Comparison of ENCODE assay signal across 8 cellular contexts in genomic region chr15:91855241-91855640, GRCh38. TPM values are rescaled to one million over a fixed set of nuclear protein-coding genes. Genes with fewer than 3 reads are reported as not detected.
DNase-seq lines count a peak whose midpoint lies in the region; ATAC-seq, FAIRE-seq and TF ChIP-seq lines count a peak whose summit lies in the region.

No MANE protein-coding gene starts in this region.

- H4K91ac ChIP-seq in H1 (replicated peaks; ENCODE audit: insufficient read length, low read length): no peak overlapping the region

- TF ChIP-seq CTCF in SK-N-SH (IDR thresholded peaks at IDR 0.05) (no peak), OCI-LY1 (IDR thresholded peaks at IDR 0.05; ENCODE audit: low read length) (no peak), H1 (IDR thresholded peaks at IDR 0.05; ENCODE audit: control extremely low read depth in 1 of 3, insufficient read depth in 1 of 3, low read depth in 1 of 3, low read length in 3 of 3) (no peak), progenitor cell of endocrine pancreas (IDR thresholded peaks at IDR 0.05; ENCODE audit: unreplicated experiment) (no peak)

- H3K9ac ChIP-seq in SK-N-SH (no peak overlapping the region), OCI-LY1 (ENCODE audit: low read length) (peak overlapping the region; percentile 11; the same call in 1 of the 2 replicates), H1 (replicated peaks in 1 of 4; ENCODE audit: extremely low read depth in 1 of 4, low read depth in 3 of 4, low read length in 3 of 4) (no peak overlapping the region)

- no peak overlapping the region for H3K14ac ChIP-seq in H1 (ENCODE audit: insufficient read length)

- H3K4me1 Mint-ChIP-seq in progenitor cell of endocrine pancreas (ENCODE audit: low read depth): peaks cover 12% of the 10 kb centered on the region

- H2AFZ ChIP-seq in SK-N-SH (ENCODE audit: low read depth): no peak overlapping the region
- no peak overlapping the region for H2AFZ ChIP-seq in OCI-LY1 (ENCODE audit: low read length)
- no peak overlapping the region for H2AFZ ChIP-seq in H1 (ENCODE audit: low read length)

- CTCF ChIA-PET in SK-N-SH (lab: Yijun Ruan, JAX): interaction anchor here (0.6 to 9.0 kb wide), 15 partner anchors 8 to 969 kb away, joined by 3 to 112 read pairs (median 4); no protein-coding TSS in a partner anchor
- CTCF ChIA-PET in H1 (lab: Charles Lee; ENCODE audit: partially characterized antibody): interaction anchor here (0.8 to 10.9 kb wide), 18 partner anchors 10 to 553 kb away, joined by 3 to 118 read pairs (median 5); no protein-coding TSS in a partner anchor

- H2BK12ac ChIP-seq in H1 (ENCODE audit: low read depth, low read length): no peak overlapping the region

- H3K56ac ChIP-seq in H1 (replicated peaks; ENCODE audit: insufficient read length, low read depth, low read length): no peak overlapping the region

- no peak overlapping the region for H3K23ac ChIP-seq in H1 (ENCODE audit: insufficient read length)

- TF ChIP-seq RAD21 in SK-N-SH (IDR thresholded peaks at IDR 0.05; ENCODE audit: low read length): no peak
- TF ChIP-seq RAD21 in H1 (IDR thresholded peaks at IDR 0.05 in 1 of 2, conservative IDR thresholded peaks at IDR 0.05 in 1 of 2; ENCODE audit: low read depth in 2 of 2, low read length in 2 of 2): no peak

- no peaks in the 10 kb centered on the region for H3K9me2 ChIP-seq in SK-N-SH
- H3K9me2 ChIP-seq in OCI-LY1 (ENCODE audit: low read depth, low read length): no peaks in the 10 kb centered on the region

- no peak overlapping the region for H3K18ac ChIP-seq in H1 (ENCODE audit: extremely low read depth, low read length)

- no peak for DNase-seq in SK-N-SH
- no peak for DNase-seq in H1 (ENCODE audit: low read depth in 1 of 2, low spot score in 2 of 2)
- DNase-seq in progenitor cell of endocrine pancreas (ENCODE audit: low spot score, unreplicated experiment): no peak
- no peak for DNase-seq in GM19240 (ENCODE audit: insufficient read length, low spot score)
- DNase-seq in cerebellar nuclear complex (lab: John Stamatoyannopoulos, UW): no peak
- no peak for DNase-seq in COLO668 (lab: John Stamatoyannopoulos, UW; ENCODE audit: unreplicated experiment)

- no peak overlapping the region for H2BK5ac ChIP-seq in H1 (ENCODE audit: low read depth, low read length)

- H2AK5ac ChIP-seq in H1 (ENCODE audit: low read depth, low read length): no peak overlapping the region

- H3K4me2 ChIP-seq in SK-N-SH (peak overlapping the region; percentile 83), OCI-LY1 (ENCODE audit: low read length) (peak overlapping the region; percentile 68), H1 (ENCODE audit: insufficient read depth in 1 of 2, low read depth in 2 of 2, low read length in 2 of 2) (peak overlapping the region; percentile 86 to 87)

- H3K9me3 Mint-ChIP-seq in progenitor cell of endocrine pancreas (ENCODE audit: low read depth): no peaks in the 10 kb centered on the region

- H3K27ac ChIP-seq in SK-N-SH (ENCODE audit: low read depth in 2 of 2, low read length in 1 of 2): no peak overlapping the region
- H3K27ac ChIP-seq in OCI-LY1 (ENCODE audit: low read depth, low read length, poor library complexity, severe bottlenecking): peak overlapping the region; percentile 58
- no peak overlapping the region for H3K27ac ChIP-seq in H1 (ENCODE audit: low read depth, low read length)

- H3K27me3 ChIP-seq in SK-N-SH (ENCODE audit: insufficient read depth): no peaks in the 10 kb centered on the region
- H3K27me3 ChIP-seq in OCI-LY1 (ENCODE audit: insufficient read depth, low read length): peaks cover 4% of the 10 kb centered on the region; the same call in 1 of the 2 replicates
- peaks cover 0 to 11% (median 10%) of the 10 kb centered on the region in 4 experiments; a peak in 5 of 7 replicates for H3K27me3 ChIP-seq in H1 (replicated peaks in 1 of 4; ENCODE audit: control insufficient read depth in 3 of 4, extremely low read depth in 1 of 4, insufficient read depth in 3 of 4, low read length in 3 of 4)

- 86% methylated on average over 6 of the region's 6 CpGs for WGBS in SK-N-SH (ENCODE audit: low lambda C conversion rate)
- 73% methylated on average over 6 of the region's 6 CpGs; no CpG with 5 or more reads in 1 of the 2 experiments for WGBS in H1 (ENCODE audit: extremely low coverage in 1 of 2, insufficient coverage in 1 of 2, insufficient read length in 1 of 2, insufficient replicate concordance in 2 of 2, low coverage in 1 of 2, low lambda C conversion rate in 2 of 2, missing lambda C conversion rate in 1 of 2), 2 experiments

- no peak for FAIRE-seq in H1 (lab: Jason Lieb, UNC)

- no peak overlapping the region for H4K5ac ChIP-seq in H1 (ENCODE audit: insufficient read length, low read depth, low read length)

- no peak overlapping the region for H2BK15ac ChIP-seq in H1 (ENCODE audit: low read length)

- POLR2A ChIA-PET in SK-N-SH (lab: Yijun Ruan, JAX): no interaction called here
- POLR2A ChIA-PET in H1 (lab: Charles Lee; ENCODE audit: partially characterized antibody): interaction anchor here (1.5 kb wide), 1 partner anchor 26 kb away, joined by 3 read pairs; no protein-coding TSS in a partner anchor

- H3K9me3 ChIP-seq in SK-N-SH (no peaks in the 10 kb centered on the region), OCI-LY1 (ENCODE audit: low read length) (no peaks in the 10 kb centered on the region), H1 (ENCODE audit: insufficient read depth in 2 of 2, low read depth in 1 of 2, low read length in 1 of 2) (no peaks in the 10 kb centered on the region)

- H2BK20ac ChIP-seq in H1 (ENCODE audit: low read length): no peak overlapping the region

- H3K79me2 ChIP-seq in SK-N-SH (ENCODE audit: insufficient read depth): peaks cover 55% of the 10 kb centered on the region
- no peaks in the 10 kb centered on the region for H3K79me2 ChIP-seq in OCI-LY1 (ENCODE audit: insufficient read depth, low read length)
- H3K79me2 ChIP-seq in H1 (ENCODE audit: control insufficient read depth in 1 of 2, insufficient read depth in 2 of 2, low read length in 2 of 2): peaks cover 0 to 26% of the 10 kb centered on the region in 2 experiments; a peak in 2 of 4 replicates

- H3K27me3 Mint-ChIP-seq in progenitor cell of endocrine pancreas: peaks cover 57% of the 10 kb centered on the region

- peak overlapping the region; percentile 80 to 93 for H3K4me3 ChIP-seq in SK-N-SH (ENCODE audit: low read depth in 2 of 2, low read length in 1 of 2)
- H3K4me3 ChIP-seq in OCI-LY1 (ENCODE audit: low read depth, low read length, poor library complexity, severe bottlenecking): peak overlapping the region; percentile 57
- H3K4me3 ChIP-seq in H1 (ENCODE audit: extremely low read depth in 1 of 4, insufficient read depth in 2 of 4, low read depth in 3 of 4, low read length in 4 of 4): peak overlapping the region in 3 of 4 experiments; percentile 2 to 86 (median 66); a peak in 3 of 8 replicates

- ATAC-seq in SK-N-SH treated with all-trans-retinoic acid at 6 μM for 48 hours: no peak

- H3F3A ChIP-seq in SK-N-SH (replicated peaks; ENCODE audit: insufficient read depth) (peaks cover 7% of the 10 kb centered on the region), OCI-LY1 (ENCODE audit: insufficient read depth, low read length) (no peaks in the 10 kb centered on the region)

- no peaks in the 10 kb centered on the region for H3K36me3 Mint-ChIP-seq in progenitor cell of endocrine pancreas (ENCODE audit: insufficient read depth)

- no peak overlapping the region for H3K4ac ChIP-seq in H1 (replicated peaks; ENCODE audit: insufficient read length, low read depth, low read length)

- H3K4me1 ChIP-seq in SK-N-SH (ENCODE audit: control insufficient read depth in 1 of 2, insufficient read depth in 2 of 2, low read depth in 1 of 2, low read length in 1 of 2) (peaks cover 19 to 29% of the 10 kb centered on the region in 2 experiments), OCI-LY1 (ENCODE audit: insufficient read depth, low read length, severe bottlenecking) (peaks cover 48% of the 10 kb centered on the region), H1 (replicated peaks in 1 of 4; ENCODE audit: control insufficient read depth in 3 of 4, insufficient read depth in 4 of 4, low read length in 3 of 4) (peaks cover 7 to 15% (median 11%) of the 10 kb centered on the region in 4 experiments; a peak in 6 of 7 replicates)

- peaks cover 7% of the 10 kb centered on the region; the same call in 1 of the 2 replicates for H3K23me2 ChIP-seq in H1 (ENCODE audit: low read depth, low read length)

- H2BK120ac ChIP-seq in H1 (replicated peaks; ENCODE audit: low read depth, low read length): no peak overlapping the region

- no peak overlapping the region for H4K8ac ChIP-seq in H1 (ENCODE audit: extremely low read depth, insufficient read depth, low read length)

- H3K79me1 ChIP-seq in H1 (ENCODE audit: low read depth, low read length): peaks cover 3% of the 10 kb centered on the region; the same call in 1 of the 2 replicates

- H4K20me1 ChIP-seq in SK-N-SH (ENCODE audit: insufficient read depth): peaks cover 9% of the 10 kb centered on the region
- no peaks in the 10 kb centered on the region for H4K20me1 ChIP-seq in OCI-LY1 (ENCODE audit: insufficient read depth, low read length)
- H4K20me1 ChIP-seq in H1 (replicated peaks in 1 of 2; ENCODE audit: control insufficient read depth in 1 of 2, insufficient read depth in 2 of 2, low read length in 2 of 2): peaks cover 0 to 3% of the 10 kb centered on the region in 2 experiments

- H3K27ac Mint-ChIP-seq in progenitor cell of endocrine pancreas: no peak overlapping the region

- TF ChIP-seq POLR2A in H1 (IDR thresholded peaks at IDR 0.05; ENCODE audit: control extremely low read depth in 1 of 2, low read depth in 2 of 2, low read length in 2 of 2): no peak

- no peak for TF ChIP-seq EP300 in SK-N-SH (IDR thresholded peaks at IDR 0.05; ENCODE audit: borderline replicate concordance in 1 of 2, low read depth in 1 of 2, low read length in 1 of 2)
- TF ChIP-seq EP300 in H1 (IDR thresholded peaks at IDR 0.05; ENCODE audit: borderline replicate concordance in 1 of 2, low read depth in 2 of 2, low read length in 2 of 2): no peak

- peak overlapping the region; percentile 71 for H3K4me3 Mint-ChIP-seq in progenitor cell of endocrine pancreas (ENCODE audit: low read depth)

- H3K36me3 ChIP-seq in SK-N-SH (replicated peaks in 1 of 2; ENCODE audit: control insufficient read depth in 1 of 2, insufficient read depth in 2 of 2, low read length in 1 of 2) (no peaks in the 10 kb centered on the region), OCI-LY1 (ENCODE audit: insufficient read depth, low read length) (no peaks in the 10 kb centered on the region), H1 (ENCODE audit: control insufficient read depth in 2 of 4, insufficient read depth in 4 of 4, low read length in 3 of 4) (no peaks in the 10 kb centered on the region)

RNA-seq across cellular contexts. Expression of gene SLCO3A1, which starts 1.7 kb away (rescaled TPM):
- polyA plus RNA-seq in SK-N-SH (2012; rRNA removed) (12.1 and 19.7 TPM in 2 replicates), H1 (2011; rRNA removed) (20.4 and 23.4 TPM in 2 replicates)
- 7.2 and 12.6 TPM in 2 replicates for polyA plus RNA-seq in SK-N-SH (2012; cell fraction: cytosol; rRNA removed)
- 15.6 and 18.2 TPM in 2 replicates for polyA plus RNA-seq in SK-N-SH (2012; cell fraction: nucleus; rRNA removed)
- total RNA-seq in H1 (2021; fragmentation: NEBNext Ultra II Directional; extraction: Animal tissue kit (Norgen Biotek cat#: 25700)): 15.1 and 15.3 TPM in 2 replicates
- polyA plus RNA-seq in H1 (2011; cell fraction: cytosol; rRNA removed): 12.0 TPM
- 24.1 TPM for polyA plus RNA-seq in H1 (2011; cell fraction: nucleus; rRNA removed)
- 12.7 to 14.0 TPM (median 13.7 TPM) in 4 replicates for polyA plus RNA-seq in H1 (2012, experiment 1 of 2)
- polyA plus RNA-seq in H1 (2012, experiment 2 of 2): 10.1 TPM
- polyA plus RNA-seq in H1 (2013, experiment 1 of 2): 12.0 TPM
- polyA plus RNA-seq in H1 (2013, experiment 2 of 2): 14.2 TPM
- polyA minus RNA-seq in H1 (2011; rRNA and poly(A)+ RNA removed): 36.9 and 53.2 TPM in 2 replicates
- polyA minus RNA-seq in H1 (2011; cell fraction: cytosol; rRNA and poly(A)+ RNA removed): 16.9 TPM
- polyA minus RNA-seq in H1 (2011; cell fraction: nucleus; rRNA and poly(A)+ RNA removed): 23.3 TPM
- total RNA-seq in progenitor cell of endocrine pancreas: 4.8 and 7.7 TPM in 2 replicates
